ENCODE assay signal across 20 cellular contexts in genomic region chr19:30135358-30135757, GRCh38.
"Had no signal": no experiment of that assay in that cellular context is flagged by ENCODE, and none has a peak within 500 bp of the region (broad histone marks: within the 10 kb centered on the region; RNA-seq: fewer than 3 reads in every experiment).

No MANE protein-coding gene starts in this region.

- H3K9me3 Mint-ChIP-seq: mesothelial cell of epicardium; natural killer cell treated with Interleukin-12 subunit alpha and Interleukin-12 subunit beta and Interleukin-15 and Interleukin-18, amount 100 ng/mL, for 72 hours had no signal

- H3K27me3 ChIP-seq: colonic mucosa, esophagus squamous epithelium, gastroesophageal sphincter, sigmoid colon, stomach, transverse colon had no signal

- H3K9ac ChIP-seq: parathyroid adenoma had no signal

- FAIRE-seq: keratinocyte had no signal

- H3K36me3 ChIP-seq: colonic mucosa, esophagus squamous epithelium, gastroesophageal sphincter, left ventricle myocardium inferior, lower lobe of right lung, sigmoid colon, stomach, thoracic aorta, transverse colon had no signal

- DNase-seq: colonic mucosa; dermis blood vessel endothelial cell; esophagus squamous epithelium; foreskin fibroblast; immature natural killer cell; left ventricle myocardium inferior; sigmoid colon; stimulated activated naive CD4-positive, alpha-beta T cell; stomach; substantia nigra; transverse colon had no signal

- H3K79me2 ChIP-seq: parathyroid adenoma had no signal

- H2AFZ ChIP-seq: parathyroid adenoma had no signal

- H3K4me3 ChIP-seq: colonic mucosa, esophagus squamous epithelium, gastroesophageal sphincter, left ventricle myocardium inferior, lower lobe of right lung, sigmoid colon, skin epidermis, stomach, thoracic aorta, transverse colon had no signal

- ATAC-seq: gastroesophageal sphincter; lower lobe of right lung; natural killer cell treated with Interleukin-12 subunit alpha and Interleukin-12 subunit beta and Interleukin-15 and Interleukin-18, amount 100 ng/mL, for 72 hours had no signal

- H3K4me3 Mint-ChIP-seq: immature natural killer cell; memory B cell; mesothelial cell of epicardium; natural killer cell treated with Interleukin-12 subunit alpha and Interleukin-12 subunit beta and Interleukin-15 and Interleukin-18, amount 100 ng/mL, for 72 hours had no signal

- H3K4me1 Mint-ChIP-seq: immature natural killer cell, memory B cell had no signal

- H3K9me3 ChIP-seq: colonic mucosa, esophagus squamous epithelium, gastroesophageal sphincter, left ventricle myocardium inferior, lower lobe of right lung, sigmoid colon, stomach, thoracic aorta, transverse colon had no signal

- H3K36me3 Mint-ChIP-seq: immature natural killer cell; memory B cell; mesothelial cell of epicardium; natural killer cell treated with Interleukin-12 subunit alpha and Interleukin-12 subunit beta and Interleukin-15 and Interleukin-18, amount 100 ng/mL, for 72 hours had no signal

- H3K27ac Mint-ChIP-seq: immature natural killer cell; memory B cell; mesothelial cell of epicardium; natural killer cell treated with Interleukin-12 subunit alpha and Interleukin-12 subunit beta and Interleukin-15 and Interleukin-18, amount 100 ng/mL, for 72 hours had no signal

- H3K4me1 ChIP-seq: colonic mucosa, esophagus squamous epithelium, gastroesophageal sphincter, left ventricle myocardium inferior, lower lobe of right lung, parathyroid adenoma, sigmoid colon, stomach, transverse colon had no signal

- H3K27ac ChIP-seq: colonic mucosa, esophagus squamous epithelium, gastroesophageal sphincter, left ventricle myocardium inferior, lower lobe of right lung, parathyroid adenoma, sigmoid colon, skin epidermis, stomach, thoracic aorta, transverse colon had no signal
